Comparison of ENCODE assay signal across 20 cellular contexts in genomic region chr1:5740865-5741860, GRCh38.
DNase-seq lines count a peak whose midpoint lies in the region; ATAC-seq and TF ChIP-seq lines count a peak whose summit lies in the region.
"Had no signal": no experiment of that assay in that cellular context is flagged by ENCODE, and none has a peak within 500 bp of the region (broad histone marks: within the 10 kb centered on the region; RNA-seq: fewer than 3 reads in every experiment).

No MANE protein-coding gene starts in this region.

- no peak overlapping the region for H4K5ac ChIP-seq in H9 (ENCODE audit: insufficient read length, low read depth, low read length)

- H3T11ph ChIP-seq in H9 (ENCODE audit: low read length): no peak overlapping the region

- no peak overlapping the region for H3K56ac ChIP-seq in H9 (ENCODE audit: insufficient read length, low read depth, low read length)

- no peak overlapping the region for H3K23ac ChIP-seq in H9 (ENCODE audit: insufficient read length, low read depth, low read length)

- H3K18ac ChIP-seq in H9 (ENCODE audit: insufficient read length, low read depth, low read length): no peak overlapping the region

- peak; percentile 21 for DNase-seq in H9
- DNase-seq in NB4 (ENCODE audit: low read depth): peak; percentile 34
- peak; percentile 13 to 50 for DNase-seq in left lung
- peak; percentile 33 for DNase-seq in sigmoid colon
- no peak for DNase-seq in glutamatergic neuron
- DNase-seq: CD4-positive, alpha-beta memory T cell; DMS 273 treated with DMSO at 0.1 percent for 48 hours; DMS79 treated with DMSO at 0.1 percent for 48 hours; Karpas-422; NCI-H1417 treated with DMSO at 0.1 percent for 48 hours; NCI-H187; NCI-H2227 treated with DMSO at 0.1 percent for 48 hours; NCI-H510A treated with DMSO at 0.1 percent for 48 hours; NCI-H748 treated with DMSO at 0.1 percent for 48 hours; SJCRH30 had no signal

- intact Hi-C loops in left lung (cut with DNase I) (no loop called here), sigmoid colon (cut with DNase I) (loop anchor here (10.0 kb wide), 1 partner anchor 1086 kb away; the partner anchor contains the start of gene AJAP1)

- no peak overlapping the region for H3K4ac ChIP-seq in H9 (ENCODE audit: low read depth, low read length)

- H3K27ac Mint-ChIP-seq in H9: no peak overlapping the region
- H3K27ac Mint-ChIP-seq in glutamatergic neuron (ENCODE audit: unreplicated experiment): no peak overlapping the region
- H3K27ac Mint-ChIP-seq: CD4-positive, alpha-beta memory T cell; GM23338 had no signal

- no peaks in the 10 kb centered on the region for H3K79me1 ChIP-seq in H9 (ENCODE audit: insufficient read depth, low read depth, low read length, poor library complexity, severe bottlenecking)

- no peak overlapping the region for H4K8ac ChIP-seq in H9 (replicated peaks; ENCODE audit: insufficient read length, low read depth, low read length)

- no peak overlapping the region for H3K4me2 ChIP-seq in H9 (ENCODE audit: insufficient read depth, insufficient read length, low read length)
- H3K4me2 ChIP-seq: GM23338 had no signal

- no peak overlapping the region for H2BK5ac ChIP-seq in H9 (ENCODE audit: insufficient read length, low read length)

- ATAC-seq in left lung: no peak
- ATAC-seq in GM19324 (IDR thresholded peaks at IDR 0.05; ENCODE audit: low FRiP score, unreplicated experiment): no peak
- ATAC-seq in HG02870 (IDR thresholded peaks at IDR 0.05; ENCODE audit: unreplicated experiment): no peak
- ATAC-seq: GM23338, HCT116 had no signal

- H2BK15ac ChIP-seq in H9 (ENCODE audit: low read depth, low read length): no peak overlapping the region

- no CpG with 5 or more reads among the region's 21 CpGs for WGBS in H9 (ENCODE audit: extremely low coverage, insufficient read length, low lambda C conversion rate)
- 55 to 69% methylated on average over 21 of the region's 21 CpGs for WGBS in sigmoid colon, 2 donors

- no peaks in the 10 kb centered on the region for H4K20me1 ChIP-seq in H9 (ENCODE audit: control insufficient read depth, insufficient read depth, insufficient read length)

- H3K9me3 ChIP-seq in H9 (ENCODE audit: control insufficient read depth, low read depth, low read length): no peaks in the 10 kb centered on the region
- no peaks in the 10 kb centered on the region for H3K9me3 ChIP-seq in left lung
- H3K9me3 ChIP-seq in sigmoid colon: no peaks in the 10 kb centered on the region
- H3K9me3 ChIP-seq: Caco-2, SJCRH30 had no signal

- TF ChIP-seq POLR2A in NB4 (IDR thresholded peaks at IDR 0.05; ENCODE audit: extremely low read depth, insufficient read length): no peak
- no peak for TF ChIP-seq POLR2A in sigmoid colon (IDR thresholded peaks at IDR 0.05)

- H3K9ac ChIP-seq in H9 (ENCODE audit: extremely low read depth, insufficient read length, low read length): no peak overlapping the region

- no peak overlapping the region for H3K14ac ChIP-seq in H9 (ENCODE audit: insufficient read depth, low read length)

- no peaks in the 10 kb centered on the region for H3K79me2 ChIP-seq in H9 (ENCODE audit: insufficient read depth, low read length)

- TF ChIP-seq EP300 in sigmoid colon (IDR thresholded peaks at IDR 0.05): no peak

- no peaks in the 10 kb centered on the region for H3K4me1 ChIP-seq in H9 (ENCODE audit: insufficient read depth, low read length)
- H3K4me1 ChIP-seq in left lung: no peaks in the 10 kb centered on the region
- H3K4me1 ChIP-seq in sigmoid colon: no peaks in the 10 kb centered on the region
- H3K4me1 ChIP-seq: SJCRH30 had no signal

- H2AK5ac ChIP-seq in H9 (ENCODE audit: insufficient read length, low read length): no peak overlapping the region

- H2AFZ ChIP-seq in H9 (ENCODE audit: low read length): no peak overlapping the region
- H2AFZ ChIP-seq: GM23338 had no signal

- peaks cover 7 to 8% of the 10 kb centered on the region in 2 experiments; a peak in 3 of 5 replicates for H3K9me3 Mint-ChIP-seq in H9
- H3K9me3 Mint-ChIP-seq in glutamatergic neuron (ENCODE audit: unreplicated experiment): peaks cover 12% of the 10 kb centered on the region

- no peak overlapping the region for H3K27ac ChIP-seq in H9 (ENCODE audit: insufficient read length, low read depth, low read length)
- H3K27ac ChIP-seq in left lung: no peak overlapping the region
- no peak overlapping the region for H3K27ac ChIP-seq in sigmoid colon
- H3K27ac ChIP-seq: SJCRH30 had no signal

- H3K27me3 ChIP-seq in H9 (ENCODE audit: insufficient read depth, low read length) (no peaks in the 10 kb centered on the region), left lung (peaks cover 0 to 42% of the 10 kb centered on the region in 2 donors), sigmoid colon (peaks cover 0 to 20% (median 7%) of the 10 kb centered on the region in 3 donors)

- no peak overlapping the region for H4K91ac ChIP-seq in H9 (ENCODE audit: insufficient read length, low read depth, low read length)

- no peaks in the 10 kb centered on the region for H3K23me2 ChIP-seq in H9 (ENCODE audit: insufficient read length, low read depth, low read length, poor library complexity, severe bottlenecking)

- no peak overlapping the region for H2BK12ac ChIP-seq in H9 (ENCODE audit: insufficient read length, low read depth, low read length)

- H2BK20ac ChIP-seq in H9 (ENCODE audit: low read depth, low read length, poor library complexity, severe bottlenecking): no peak overlapping the region

- TF ChIP-seq CTCF in H9 (conservative IDR thresholded peaks at IDR 0.05) (no peak), NB4 (IDR thresholded peaks at IDR 0.05; ENCODE audit: low read depth, low read length) (no peak), left lung (IDR thresholded peaks at IDR 0.05) (no peak), sigmoid colon (IDR thresholded peaks at IDR 0.05) (no peak), glutamatergic neuron (IDR thresholded peaks at IDR 0.05; ENCODE audit: partially characterized antibody, unreplicated experiment) (no peak)

- H3K36me3 Mint-ChIP-seq in H9 (ENCODE audit: insufficient read depth in 1 of 3, low read depth in 3 of 3): peaks cover 0 to 6% (median 3%) of the 10 kb centered on the region in 3 experiments; a peak in 3 of 7 replicates
- no peaks in the 10 kb centered on the region for H3K36me3 Mint-ChIP-seq in glutamatergic neuron (ENCODE audit: unreplicated experiment)
- H3K36me3 Mint-ChIP-seq: CD4-positive, alpha-beta memory T cell had no signal

- no peaks in the 10 kb centered on the region for H3K36me3 ChIP-seq in left lung
- no peaks in the 10 kb centered on the region for H3K36me3 ChIP-seq in sigmoid colon
- H3K36me3 ChIP-seq: SJCRH30 had no signal

- H3K4me3 Mint-ChIP-seq in H9 (no peak overlapping the region), glutamatergic neuron (ENCODE audit: unreplicated experiment) (no peak overlapping the region)
- H3K4me3 Mint-ChIP-seq: GM23338 had no signal

- no peak overlapping the region for H2BK120ac ChIP-seq in H9 (ENCODE audit: low read depth, low read length, poor library complexity, severe bottlenecking)

- H3K4me3 ChIP-seq in NB4 (ENCODE audit: low read depth, low read length) (no peak overlapping the region), left lung (no peak overlapping the region), sigmoid colon (no peak overlapping the region)
- H3K4me3 ChIP-seq: GM23338, SJCRH30 had no signal

- H3K27me3 Mint-ChIP-seq in H9 (ENCODE audit: low read depth) (peaks cover 6% of the 10 kb centered on the region), glutamatergic neuron (ENCODE audit: unreplicated experiment) (peaks cover 2% of the 10 kb centered on the region)

- H3K4me1 Mint-ChIP-seq in H9: peaks cover 0 to 8% of the 10 kb centered on the region in 2 experiments; a peak in 2 of 4 replicates
- peaks cover 3% of the 10 kb centered on the region for H3K4me1 Mint-ChIP-seq in glutamatergic neuron (ENCODE audit: low read depth, unreplicated experiment)
